ENCODE assay signal across 23 cellular contexts in genomic region chrX:22542641-22543040, GRCh38.
DNase-seq lines count a peak whose midpoint lies in the region; ATAC-seq and TF ChIP-seq lines count a peak whose summit lies in the region.
"Had no signal": no experiment of that assay in that cellular context is flagged by ENCODE, and none has a peak within 500 bp of the region (broad histone marks: within the 10 kb centered on the region; RNA-seq: fewer than 3 reads in every experiment).

No MANE protein-coding gene starts in this region.

- H3K9me2 ChIP-seq in OCI-LY7 (ENCODE audit: insufficient read depth, low read length), result no peaks in the 10 kb centered on the region

- H3K4me2 ChIP-seq in BLaER1, result peak overlapping the region; percentile 76
- no peak overlapping the region for H3K4me2 ChIP-seq in OCI-LY7 (ENCODE audit: low read length)

- CTCF ChIA-PET in OCI-LY7 (lab: Charles Lee; ENCODE audit: unreplicated experiment), result no interaction called here

- ATAC-seq in left cardiac atrium, result no peak
- no peak for ATAC-seq in HG02884 (IDR thresholded peaks at IDR 0.05; ENCODE audit: unreplicated experiment)
- ATAC-seq: HCT116 had no signal

- H3K27ac ChIP-seq in BLaER1 (peak overlapping the region; percentile 92), OCI-LY7 (ENCODE audit: low read depth, low read length, poor library complexity, severe bottlenecking) (no peak overlapping the region)
- H3K27ac ChIP-seq: Peyer's patch had no signal

- H3K4me1 ChIP-seq in BLaER1 (peaks cover 92% of the 10 kb centered on the region), adipocyte (ENCODE audit: control insufficient read depth, insufficient read depth, low read length) (no peaks in the 10 kb centered on the region), OCI-LY7 (ENCODE audit: insufficient read depth, low read length, poor library complexity, severe bottlenecking) (no peaks in the 10 kb centered on the region)
- H3K4me1 ChIP-seq: Peyer's patch had no signal

- no peaks in the 10 kb centered on the region for H4K20me1 ChIP-seq in BLaER1
- no peaks in the 10 kb centered on the region for H4K20me1 ChIP-seq in OCI-LY7 (ENCODE audit: insufficient read depth, low read length)

- DNase-seq in GM04504 (ENCODE audit: low read depth) (peak; percentile 3), adipocyte (ENCODE audit: low read depth) (peak; percentile 16), fibroblast of the aortic adventitia (ENCODE audit: low read depth) (peak; percentile 31), OCI-LY7 (ENCODE audit: low spot score) (no peak), dermis blood vessel endothelial cell (no peak), left cardiac atrium (no peak)
- DNase-seq: DMS153, DND-41, KBM-7, MG63, NCI-H1417, NCI-H1694 treated with DMSO at 0.1 percent for 48 hours, NCI-H2081 treated with DMSO at 0.1 percent for 48 hours, NCI-H2171, NCI-H226, NCI-H510A, NCI-H69, Peyer's patch, SHP77 treated with DMSO at 0.1 percent for 48 hours, T-helper 1 cell had no signal

- TF ChIP-seq CTCF in fibroblast of the aortic adventitia (IDR thresholded peaks at IDR 0.05; ENCODE audit: insufficient read depth, low read length) (no peak), OCI-LY7 (conservative IDR thresholded peaks at IDR 0.05; ENCODE audit: low read length) (no peak)

- peaks cover 32% of the 10 kb centered on the region for H3K36me3 ChIP-seq in BLaER1
- no peaks in the 10 kb centered on the region for H3K36me3 ChIP-seq in adipocyte (ENCODE audit: control insufficient read depth, insufficient read depth, low read length, severe bottlenecking)
- H3K36me3 ChIP-seq in OCI-LY7 (ENCODE audit: insufficient read depth, low read length), result no peaks in the 10 kb centered on the region
- H3K36me3 ChIP-seq: MG63, Peyer's patch had no signal

- no peaks in the 10 kb centered on the region for H3K79me2 ChIP-seq in OCI-LY7 (ENCODE audit: insufficient read depth, low read depth, low read length)

- H3K9ac ChIP-seq in BLaER1, result peak overlapping the region; percentile 68; the same call in 1 of the 2 replicates
- H3K9ac ChIP-seq in adipocyte (ENCODE audit: low read length), result no peak overlapping the region

- BruUV-seq in OCI-LY7 (replicated peaks; lab: Mats Ljungman, UMichigan), result no TSS peak

- H3K27me3 ChIP-seq in BLaER1 (no peaks in the 10 kb centered on the region), adipocyte (replicated peaks; ENCODE audit: control insufficient read depth, insufficient read depth, low read length) (no peaks in the 10 kb centered on the region)
- H3K27me3 ChIP-seq: MG63, Peyer's patch had no signal

- POLR2A ChIA-PET in OCI-LY7 (lab: Charles Lee), result no interaction called here

- intact Hi-C loops in OCI-LY7 (cut with micrococcal nuclease; ENCODE audit: unreplicated experiment), result no loop called here
- intact Hi-C loops in left cardiac atrium (cut with DNase I), result no loop called here

- H3K4me3 ChIP-seq in BLaER1 (no peak overlapping the region), adipocyte (ENCODE audit: low read length) (no peak overlapping the region), fibroblast of the aortic adventitia (ENCODE audit: low read depth, low read length) (no peak overlapping the region), OCI-LY7 (ENCODE audit: low read depth, low read length, poor library complexity, severe bottlenecking) (no peak overlapping the region)
- H3K4me3 ChIP-seq: MG63, Peyer's patch had no signal

- no peak overlapping the region for H2AFZ ChIP-seq in OCI-LY7 (ENCODE audit: low read length)

- H3K9me3 ChIP-seq in BLaER1 (peaks cover 86% of the 10 kb centered on the region), adipocyte (ENCODE audit: control insufficient read depth, low read length) (no peaks in the 10 kb centered on the region), OCI-LY7 (ENCODE audit: low read length) (no peaks in the 10 kb centered on the region)
- H3K9me3 ChIP-seq: MG63, Peyer's patch had no signal

Comparison
In these comparisons a context has a peak if more than half of its experiments do, and no peak if none do; other contexts are left out.
1. DNase-seq: peak in GM04504 (single experiment), adipocyte (single experiment) and fibroblast of the aortic adventitia (single experiment); none in OCI-LY7 (single experiment), dermis blood vessel endothelial cell (single experiment) and left cardiac atrium (single experiment).